Comparison of ENCODE assay signal across 8 cellular contexts in genomic region chr7:131688738-131689661, GRCh38.
A peak's percentile ranks its signal among the peaks of the same experiment; 100 is the strongest.
DNase-seq lines count a peak whose midpoint lies in the region; ATAC-seq, FAIRE-seq and TF ChIP-seq lines count a peak whose summit lies in the region.

No MANE protein-coding gene starts in this region.

- no peak overlapping the region for H3K27ac ChIP-seq in endothelial cell of umbilical vein (ENCODE audit: insufficient read depth, low read depth, low read length)

- no peak overlapping the region for H3K4me3 ChIP-seq in endothelial cell of umbilical vein (replicated peaks in 1 of 3; ENCODE audit: insufficient read depth in 1 of 3, low read depth in 1 of 3, low read length in 3 of 3)

- no peak overlapping the region for H2AFZ ChIP-seq in endothelial cell of umbilical vein (ENCODE audit: low read depth, low read length)

- H3K36me3 ChIP-seq in endothelial cell of umbilical vein (ENCODE audit: control insufficient read depth in 2 of 2, extremely low read depth in 1 of 2, insufficient read depth in 2 of 2, low read length in 2 of 2) = no peaks in the 10 kb centered on the region

- peak; percentile 89 to 94 for TF ChIP-seq CTCF in endothelial cell of umbilical vein (IDR thresholded peaks at IDR 0.05; ENCODE audit: extremely low read depth in 1 of 2, insufficient read depth in 1 of 2, low read depth in 1 of 2, low read length in 2 of 2)

- CTCF ChIA-PET in activated CD8-positive, alpha-beta memory T cell treated with anti-CD3 and anti-CD28 coated beads, Interleukin-2, amount 10 ng/mL, durations not matched to agents 7 days and 5 days (lab: Charles Lee) = interaction anchor here (0.7 to 1.9 kb wide), 10 partner anchors 8 to 892 kb away, joined by 3 to 6 read pairs (median 3); no protein-coding TSS in a partner anchor
- CTCF ChIA-PET in endothelial cell of umbilical vein (lab: Charles Lee) = interaction anchor here (0.6 to 4.2 kb wide), 24 partner anchors 8 to 1745 kb away, joined by 3 to 38 read pairs (median 4); no protein-coding TSS in a partner anchor

- no peak overlapping the region for H3K4me2 ChIP-seq in endothelial cell of umbilical vein (ENCODE audit: insufficient read depth, low read length)

- no peak overlapping the region for H3K27ac Mint-ChIP-seq in activated CD8-positive, alpha-beta memory T cell treated with anti-CD3 and anti-CD28 coated beads, Interleukin-2, amount 10 ng/mL, durations not matched to agents 7 days and 5 days
- no peak overlapping the region for H3K27ac Mint-ChIP-seq in stimulated activated effector memory CD8-positive, alpha-beta T cell treated with anti-CD3 and anti-CD28 coated beads, Interleukin-12 subunit alpha, Interleukin-12 subunit beta, amount 100 ng/mL, for 72 hours

- BruUV-seq in endothelial cell of umbilical vein (replicated peaks; lab: Mats Ljungman, UMichigan) = no TSS peak

- ATAC-seq in HG02852 (IDR thresholded peaks at IDR 0.05; ENCODE audit: unreplicated experiment) (peak; percentile 62), HG02759 (IDR thresholded peaks at IDR 0.05; ENCODE audit: unreplicated experiment) (no peak)
- ATAC-seq in activated CD8-positive, alpha-beta memory T cell treated with anti-CD3 and anti-CD28 coated beads, Interleukin-2, amount 10 ng/mL, durations not matched to agents 7 days and 5 days = peak; percentile 61
- ATAC-seq in stimulated activated effector memory CD8-positive, alpha-beta T cell treated with anti-CD3 and anti-CD28 coated beads, Interleukin-12 subunit alpha, Interleukin-12 subunit beta, amount 100 ng/mL, for 72 hours = peak; percentile 45

- no peaks in the 10 kb centered on the region for H3K36me3 Mint-ChIP-seq in activated CD8-positive, alpha-beta memory T cell treated with anti-CD3 and anti-CD28 coated beads, Interleukin-2, amount 10 ng/mL, durations not matched to agents 7 days and 5 days
- H3K36me3 Mint-ChIP-seq in stimulated activated effector memory CD8-positive, alpha-beta T cell treated with anti-CD3 and anti-CD28 coated beads, Interleukin-12 subunit alpha, Interleukin-12 subunit beta, amount 100 ng/mL, for 72 hours = no peaks in the 10 kb centered on the region

- TF ChIP-seq POLR2A in endothelial cell of umbilical vein (IDR thresholded peaks at IDR 0.05; ENCODE audit: low read depth, low read length) = no peak

- H3K9me3 Mint-ChIP-seq in activated CD8-positive, alpha-beta memory T cell treated with anti-CD3 and anti-CD28 coated beads, Interleukin-2, amount 10 ng/mL, durations not matched to agents 7 days and 5 days (ENCODE audit: low read depth) = no peaks in the 10 kb centered on the region
- no peaks in the 10 kb centered on the region for H3K9me3 Mint-ChIP-seq in stimulated activated effector memory CD8-positive, alpha-beta T cell treated with anti-CD3 and anti-CD28 coated beads, Interleukin-12 subunit alpha, Interleukin-12 subunit beta, amount 100 ng/mL, for 72 hours

- POLR2A ChIA-PET in endothelial cell of umbilical vein (lab: Charles Lee) = no interaction called here

- dilution Hi-C loops in endothelial cell of umbilical vein (cut with MboI; ENCODE audit: extremely low pct_ligation_motif_present, low sequenced_read_pairs) = no loop called here

- peaks cover 20% of the 10 kb centered on the region for H3K27me3 Mint-ChIP-seq in activated CD8-positive, alpha-beta memory T cell treated with anti-CD3 and anti-CD28 coated beads, Interleukin-2, amount 10 ng/mL, durations not matched to agents 7 days and 5 days

- FAIRE-seq in endothelial cell of umbilical vein (lab: Jason Lieb, UNC) = peak; percentile 90

- H3K4me3 Mint-ChIP-seq in activated CD8-positive, alpha-beta memory T cell treated with anti-CD3 and anti-CD28 coated beads, Interleukin-2, amount 10 ng/mL, durations not matched to agents 7 days and 5 days = no peak overlapping the region
- no peak overlapping the region for H3K4me3 Mint-ChIP-seq in stimulated activated effector memory CD8-positive, alpha-beta T cell treated with anti-CD3 and anti-CD28 coated beads, Interleukin-12 subunit alpha, Interleukin-12 subunit beta, amount 100 ng/mL, for 72 hours

- no peaks in the 10 kb centered on the region for H3K79me2 ChIP-seq in endothelial cell of umbilical vein (ENCODE audit: control insufficient read depth, insufficient read depth, low read length)

- no peaks in the 10 kb centered on the region for H4K20me1 ChIP-seq in endothelial cell of umbilical vein (replicated peaks; ENCODE audit: control insufficient read depth, extremely low read depth, insufficient read depth, low read length)

- H3K9me1 ChIP-seq in endothelial cell of umbilical vein (replicated peaks; ENCODE audit: control insufficient read depth, extremely low read depth, insufficient read depth, low read length) = no peaks in the 10 kb centered on the region

- no peaks in the 10 kb centered on the region for H3K9me3 ChIP-seq in endothelial cell of umbilical vein (replicated peaks; ENCODE audit: control insufficient read depth, insufficient read depth, low read length)

- DNase-seq in Daoy (ENCODE audit: low read depth) (peak; percentile 90), NCI-H774 (lab: John Stamatoyannopoulos, UW) (peak; percentile 27), endothelial cell of umbilical vein (ENCODE audit: low read depth, low spot score) (peak; percentile 61), mucosa of gallbladder (ENCODE audit: low spot score) (peak; percentile 60)
- DNase-seq in activated CD8-positive, alpha-beta memory T cell treated with anti-CD3 and anti-CD28 coated beads, Interleukin-2, amount 10 ng/mL, durations not matched to agents 7 days and 5 days = peak; percentile 72
- peak; percentile 46 to 82 for DNase-seq in stimulated activated effector memory CD8-positive, alpha-beta T cell treated with anti-CD3 and anti-CD28 coated beads, Interleukin-12 subunit alpha, Interleukin-12 subunit beta, amount 100 ng/mL, for 72 hours (ENCODE audit: low spot score in 2 of 2)

- no peak overlapping the region for H3K9ac ChIP-seq in endothelial cell of umbilical vein (replicated peaks; ENCODE audit: extremely low read depth, insufficient read depth, low read length)

- intact Hi-C loops in endothelial cell of umbilical vein (cut with micrococcal nuclease) = loop anchor here (1.0 kb wide), 1 partner anchor 360 kb away; no protein-coding TSS in a partner anchor

- peaks cover 3% of the 10 kb centered on the region for H3K4me1 Mint-ChIP-seq in activated CD8-positive, alpha-beta memory T cell treated with anti-CD3 and anti-CD28 coated beads, Interleukin-2, amount 10 ng/mL, durations not matched to agents 7 days and 5 days
- H3K4me1 Mint-ChIP-seq in stimulated activated effector memory CD8-positive, alpha-beta T cell treated with anti-CD3 and anti-CD28 coated beads, Interleukin-12 subunit alpha, Interleukin-12 subunit beta, amount 100 ng/mL, for 72 hours = peaks cover 12% of the 10 kb centered on the region

- H3K27me3 ChIP-seq in endothelial cell of umbilical vein (ENCODE audit: control insufficient read depth in 2 of 2, insufficient read depth in 2 of 2, low read length in 2 of 2) = peaks cover 0 to 2% of the 10 kb centered on the region in 2 experiments

- no peaks in the 10 kb centered on the region for H3K4me1 ChIP-seq in endothelial cell of umbilical vein (ENCODE audit: control insufficient read depth, extremely low read depth, insufficient read depth, low read length)

TF ChIP-seq in endothelial cell of umbilical vein, 7 proteins besides CTCF, POLR2A, EP300 and RAD21:
- TF ChIP-seq, protein P1, sequence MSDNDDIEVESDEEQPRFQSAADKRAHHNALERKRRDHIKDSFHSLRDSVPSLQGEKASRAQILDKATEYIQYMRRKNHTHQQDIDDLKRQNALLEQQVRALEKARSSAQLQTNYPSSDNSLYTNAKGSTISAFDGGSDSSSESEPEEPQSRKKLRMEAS (IDR thresholded peaks at IDR 0.05; ENCODE audit: insufficient read depth, insufficient read length) = no peak
- TF ChIP-seq MYC (IDR thresholded peaks at IDR 0.05; ENCODE audit: low read depth, low read length) (no peak), FOS (IDR thresholded peaks at IDR 0.05; ENCODE audit: borderline replicate concordance, insufficient read depth, low read length) (no peak), EZH2 (IDR thresholded peaks at IDR 0.05; ENCODE audit: borderline replicate concordance, low read depth, low read length, severe bottlenecking) (no peak), GATA2 (IDR thresholded peaks at IDR 0.05; ENCODE audit: insufficient read depth, insufficient read length, low read depth, low read length) (no peak), JUN (IDR thresholded peaks at IDR 0.05; ENCODE audit: borderline replicate concordance, insufficient read depth, insufficient read length, low read depth) (no peak), POLR2AphosphoS5 (IDR thresholded peaks at IDR 0.05; ENCODE audit: insufficient read depth, low read depth, low read length) (no peak)

Comparison
In these comparisons a context has a peak if more than half of its experiments do, and no peak if none do; other contexts are left out.
1. DNase-seq: peak in every context shown above with its lines; median percentile 90 in Daoy; 72 in activated CD8-positive, alpha-beta memory T cell treated with anti-CD3 and anti-CD28 coated beads, Interleukin-2, amount 10 ng/mL, durations not matched to agents 7 days and 5 days; 64 in stimulated activated effector memory CD8-positive, alpha-beta T cell treated with anti-CD3 and anti-CD28 coated beads, Interleukin-12 subunit alpha, Interleukin-12 subunit beta, amount 100 ng/mL, for 72 hours; 61 in endothelial cell of umbilical vein; 60 in mucosa of gallbladder; 27 in NCI-H774.